1 cellular context compared by ENCODE assay signal in the genomic region with DNA sequence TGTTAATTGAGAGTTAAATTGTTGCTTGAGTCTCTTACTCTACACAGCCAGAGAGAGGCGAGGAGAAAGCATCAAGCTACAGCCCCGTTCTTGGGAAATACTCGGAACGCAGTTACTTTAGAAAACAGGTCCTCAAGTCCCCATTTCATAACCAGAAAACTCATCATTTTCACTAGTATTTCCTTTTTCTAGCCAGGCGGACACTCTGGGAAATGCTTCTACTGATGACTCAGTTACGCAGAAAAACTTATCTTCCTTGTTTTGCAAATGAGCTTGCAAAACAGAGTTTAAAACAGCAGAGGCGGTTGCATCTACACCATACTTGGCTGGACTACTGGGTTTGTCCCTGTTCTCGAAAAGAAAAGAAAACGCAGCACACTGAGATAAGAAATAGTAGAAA.
TF ChIP-seq lines count a peak whose summit lies in the region.

No MANE protein-coding gene starts in this region.

TF ChIP-seq in GM23338, 12 proteins besides CTCF, POLR2A, EP300 and RAD21 (continued from another document):
- TF ChIP-seq, protein P1, sequence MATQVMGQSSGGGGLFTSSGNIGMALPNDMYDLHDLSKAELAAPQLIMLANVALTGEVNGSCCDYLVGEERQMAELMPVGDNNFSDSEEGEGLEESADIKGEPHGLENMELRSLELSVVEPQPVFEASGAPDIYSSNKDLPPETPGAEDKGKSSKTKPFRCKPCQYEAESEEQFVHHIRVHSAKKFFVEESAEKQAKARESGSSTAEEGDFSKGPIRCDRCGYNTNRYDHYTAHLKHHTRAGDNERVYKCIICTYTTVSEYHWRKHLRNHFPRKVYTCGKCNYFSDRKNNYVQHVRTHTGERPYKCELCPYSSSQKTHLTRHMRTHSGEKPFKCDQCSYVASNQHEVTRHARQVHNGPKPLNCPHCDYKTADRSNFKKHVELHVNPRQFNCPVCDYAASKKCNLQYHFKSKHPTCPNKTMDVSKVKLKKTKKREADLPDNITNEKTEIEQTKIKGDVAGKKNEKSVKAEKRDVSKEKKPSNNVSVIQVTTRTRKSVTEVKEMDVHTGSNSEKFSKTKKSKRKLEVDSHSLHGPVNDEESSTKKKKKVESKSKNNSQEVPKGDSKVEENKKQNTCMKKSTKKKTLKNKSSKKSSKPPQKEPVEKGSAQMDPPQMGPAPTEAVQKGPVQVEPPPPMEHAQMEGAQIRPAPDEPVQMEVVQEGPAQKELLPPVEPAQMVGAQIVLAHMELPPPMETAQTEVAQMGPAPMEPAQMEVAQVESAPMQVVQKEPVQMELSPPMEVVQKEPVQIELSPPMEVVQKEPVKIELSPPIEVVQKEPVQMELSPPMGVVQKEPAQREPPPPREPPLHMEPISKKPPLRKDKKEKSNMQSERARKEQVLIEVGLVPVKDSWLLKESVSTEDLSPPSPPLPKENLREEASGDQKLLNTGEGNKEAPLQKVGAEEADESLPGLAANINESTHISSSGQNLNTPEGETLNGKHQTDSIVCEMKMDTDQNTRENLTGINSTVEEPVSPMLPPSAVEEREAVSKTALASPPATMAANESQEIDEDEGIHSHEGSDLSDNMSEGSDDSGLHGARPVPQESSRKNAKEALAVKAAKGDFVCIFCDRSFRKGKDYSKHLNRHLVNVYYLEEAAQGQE (IDR thresholded peaks at IDR 0.05; ENCODE audit: unreplicated experiment) = no peak
